In genomic region chr1:18686540-18686939, GRCh38 we compare ENCODE assay signal across 24 cellular contexts. TPM values are rescaled to one million over a fixed set of nuclear protein-coding genes. Genes with fewer than 3 reads are reported as not detected.
A peak's percentile ranks its signal among the peaks of the same experiment; 100 is the strongest.
DNase-seq lines count a peak whose midpoint lies in the region; ATAC-seq and TF ChIP-seq lines count a peak whose summit lies in the region.
"Had no signal": no experiment of that assay in that cellular context is flagged by ENCODE, and none has a peak within 500 bp of the region (broad histone marks: within the 10 kb centered on the region; RNA-seq: fewer than 3 reads in every experiment).

No MANE protein-coding gene starts in this region.

- no peak for TF ChIP-seq CTCF in activated CD8-positive, alpha-beta T cell treated with anti-CD3 and anti-CD28 coated beads for 36 hours (IDR thresholded peaks at IDR 0.05)
- no peak for TF ChIP-seq CTCF in CD8-positive, alpha-beta T cell (IDR thresholded peaks at IDR 0.05)
- no peak for TF ChIP-seq CTCF in osteoblast (IDR thresholded peaks at IDR 0.05; ENCODE audit: extremely low read depth, low read depth, low read length)

- H3K79me2 ChIP-seq in osteoblast (ENCODE audit: insufficient read depth, low read length) = no peaks in the 10 kb centered on the region

- no peak overlapping the region for H2AFZ ChIP-seq in osteoblast (ENCODE audit: low read length)

- no peak overlapping the region for H3K27ac ChIP-seq in CD8-positive, alpha-beta T cell (ENCODE audit: low read depth, low read length)
- no peak overlapping the region for H3K27ac ChIP-seq in osteoblast (ENCODE audit: low read depth, low read length)
- H3K27ac ChIP-seq in caudate nucleus (ENCODE audit: low read depth, low read length) = no peak overlapping the region
- H3K27ac ChIP-seq: BLaER1 had no signal

- DNase-seq in activated CD8-positive, alpha-beta T cell treated with anti-CD3 and anti-CD28 coated beads for 36 hours = no peak
- no peak for DNase-seq in activated CD8-positive, alpha-beta T cell treated with anti-CD3 and anti-CD28 coated beads, Interleukin-2, amount 10 ng/mL, durations not matched to agents 7 days and 5 days
- peak in 1 of 7 experiments; percentile 38 for DNase-seq in CD8-positive, alpha-beta T cell
- DNase-seq in osteoblast (ENCODE audit: insufficient read length, low spot score, missing footprints) = peak; percentile 46
- no peak for DNase-seq in caudate nucleus (lab: John Stamatoyannopoulos, UW)
- DNase-seq: 8988T, ACHN, BE2C, C1 segment of cervical spinal cord, COR-L47, DMS 273 treated with DMSO at 0.1 percent for 48 hours, DMS153, DMS53, DMS79, DND-41, EL, GDM1 had no signal

- H4K20me1 ChIP-seq in osteoblast (ENCODE audit: insufficient read depth, low read length) = no peaks in the 10 kb centered on the region
- H4K20me1 ChIP-seq: BLaER1 had no signal

- no peaks in the 10 kb centered on the region for H3K4me1 Mint-ChIP-seq in activated CD8-positive, alpha-beta T cell treated with anti-CD3 and anti-CD28 coated beads for 36 hours (ENCODE audit: low read depth)
- H3K4me1 Mint-ChIP-seq in activated CD8-positive, alpha-beta T cell treated with anti-CD3 and anti-CD28 coated beads, Interleukin-2, amount 10 ng/mL, durations not matched to agents 7 days and 5 days (ENCODE audit: low read depth) = no peaks in the 10 kb centered on the region
- H3K4me1 Mint-ChIP-seq in CD8-positive, alpha-beta T cell (ENCODE audit: low read depth) = peaks cover 5% of the 10 kb centered on the region
- H3K4me1 Mint-ChIP-seq: CD14-positive monocyte; CD4-positive, CD25-positive, alpha-beta regulatory T cell; CD8-positive, alpha-beta memory T cell had no signal

- no peaks in the 10 kb centered on the region for H3K9me3 Mint-ChIP-seq in activated CD8-positive, alpha-beta T cell treated with anti-CD3 and anti-CD28 coated beads for 36 hours
- H3K9me3 Mint-ChIP-seq in activated CD8-positive, alpha-beta T cell treated with anti-CD3 and anti-CD28 coated beads, Interleukin-2, amount 10 ng/mL, durations not matched to agents 7 days and 5 days (ENCODE audit: insufficient read depth) = no peaks in the 10 kb centered on the region
- no peaks in the 10 kb centered on the region for H3K9me3 Mint-ChIP-seq in CD8-positive, alpha-beta T cell
- H3K9me3 Mint-ChIP-seq: CD14-positive monocyte; CD8-positive, alpha-beta memory T cell had no signal

- no peaks in the 10 kb centered on the region for H3K27me3 ChIP-seq in CD8-positive, alpha-beta T cell (ENCODE audit: insufficient read depth, low read length)
- H3K27me3 ChIP-seq in osteoblast (ENCODE audit: insufficient read depth, low read length) = no peaks in the 10 kb centered on the region
- H3K27me3 ChIP-seq: BE2C, BLaER1 had no signal

- no peaks in the 10 kb centered on the region for H3K36me3 ChIP-seq in CD8-positive, alpha-beta T cell (ENCODE audit: insufficient read depth, low read length)
- no peaks in the 10 kb centered on the region for H3K36me3 ChIP-seq in osteoblast (ENCODE audit: insufficient read depth, low read length)
- H3K36me3 ChIP-seq: BE2C, BLaER1 had no signal

- intact Hi-C loops in activated CD8-positive, alpha-beta T cell treated with anti-CD3 and anti-CD28 coated beads for 36 hours (cut with micrococcal nuclease) = no loop called here
- intact Hi-C loops in CD8-positive, alpha-beta T cell (cut with DNase I, micrococcal nuclease) = no loop called here

- H3K9me3 ChIP-seq in CD8-positive, alpha-beta T cell (ENCODE audit: low read length) = no peaks in the 10 kb centered on the region
- H3K9me3 ChIP-seq in osteoblast (ENCODE audit: low read depth, low read length) = no peaks in the 10 kb centered on the region
- H3K9me3 ChIP-seq: BE2C, BLaER1 had no signal

- no peaks in the 10 kb centered on the region for H3K27me3 Mint-ChIP-seq in activated CD8-positive, alpha-beta T cell treated with anti-CD3 and anti-CD28 coated beads for 36 hours
- peaks cover 2% of the 10 kb centered on the region for H3K27me3 Mint-ChIP-seq in activated CD8-positive, alpha-beta T cell treated with anti-CD3 and anti-CD28 coated beads, Interleukin-2, amount 10 ng/mL, durations not matched to agents 7 days and 5 days (ENCODE audit: low read depth)
- H3K27me3 Mint-ChIP-seq in CD8-positive, alpha-beta T cell (ENCODE audit: low read depth) = peaks cover 14% of the 10 kb centered on the region

- no peaks in the 10 kb centered on the region for H3K4me1 ChIP-seq in CD8-positive, alpha-beta T cell (ENCODE audit: insufficient read depth, low read length)
- H3K4me1 ChIP-seq in osteoblast (ENCODE audit: insufficient read depth, low read length) = no peaks in the 10 kb centered on the region
- H3K4me1 ChIP-seq: BE2C had no signal

- H3K4me2 ChIP-seq in osteoblast (ENCODE audit: insufficient read depth, low read length) = no peak overlapping the region
- H3K4me2 ChIP-seq: BLaER1 had no signal

- CTCF ChIA-PET in activated CD8-positive, alpha-beta T cell treated with anti-CD3 and anti-CD28 coated beads for 36 hours (lab: Charles Lee) = interaction anchor here (7.8 kb wide), 1 partner anchor 88 kb away, joined by 73 read pairs; no protein-coding TSS in a partner anchor
- CTCF ChIA-PET in activated CD8-positive, alpha-beta T cell treated with anti-CD3 and anti-CD28 coated beads, Interleukin-2, amount 10 ng/mL, durations not matched to agents 7 days and 5 days (lab: Charles Lee) = interaction anchor here (2.1 kb wide), 1 partner anchor 89 kb away, joined by 10 read pairs; no protein-coding TSS in a partner anchor
- CTCF ChIA-PET in CD8-positive, alpha-beta T cell (lab: Charles Lee) = interaction anchor here (8.4 kb wide), 1 partner anchor 88 kb away, joined by 64 read pairs; no protein-coding TSS in a partner anchor

- H3K4me3 ChIP-seq in CD8-positive, alpha-beta T cell (ENCODE audit: low read depth, low read length) = no peak overlapping the region
- no peak overlapping the region for H3K4me3 ChIP-seq in osteoblast (ENCODE audit: insufficient read depth, low read length)
- H3K4me3 ChIP-seq: BLaER1, GM12878 had no signal

- peak; percentile 27 for ATAC-seq in activated CD8-positive, alpha-beta T cell treated with anti-CD3 and anti-CD28 coated beads for 36 hours
- no peak for ATAC-seq in activated CD8-positive, alpha-beta T cell treated with anti-CD3 and anti-CD28 coated beads, Interleukin-2, amount 10 ng/mL, durations not matched to agents 7 days and 5 days
- ATAC-seq in CD8-positive, alpha-beta T cell = peak; percentile 65
- ATAC-seq in activated CD4-positive, CD25-positive, alpha-beta regulatory T cell treated with anti-CD3 and anti-CD28 coated beads, Interleukin-2, amount 50 U/mL, for 24 hours = no peak
- ATAC-seq: GM12878 had no signal

- H3K36me3 Mint-ChIP-seq in activated CD8-positive, alpha-beta T cell treated with anti-CD3 and anti-CD28 coated beads for 36 hours (ENCODE audit: low read depth) = no peaks in the 10 kb centered on the region
- no peaks in the 10 kb centered on the region for H3K36me3 Mint-ChIP-seq in activated CD8-positive, alpha-beta T cell treated with anti-CD3 and anti-CD28 coated beads, Interleukin-2, amount 10 ng/mL, durations not matched to agents 7 days and 5 days (ENCODE audit: low read depth)
- H3K36me3 Mint-ChIP-seq in CD8-positive, alpha-beta T cell = no peaks in the 10 kb centered on the region
- H3K36me3 Mint-ChIP-seq: CD14-positive monocyte; CD4-positive, CD25-positive, alpha-beta regulatory T cell; CD8-positive, alpha-beta memory T cell had no signal

- H3K4me3 Mint-ChIP-seq in activated CD8-positive, alpha-beta T cell treated with anti-CD3 and anti-CD28 coated beads for 36 hours = no peak overlapping the region
- H3K4me3 Mint-ChIP-seq in activated CD8-positive, alpha-beta T cell treated with anti-CD3 and anti-CD28 coated beads, Interleukin-2, amount 10 ng/mL, durations not matched to agents 7 days and 5 days = no peak overlapping the region
- H3K4me3 Mint-ChIP-seq in CD8-positive, alpha-beta T cell = no peak overlapping the region
- H3K4me3 Mint-ChIP-seq: CD14-positive monocyte; CD4-positive, CD25-positive, alpha-beta regulatory T cell; CD8-positive, alpha-beta memory T cell had no signal

- POLR2A ChIA-PET in activated CD8-positive, alpha-beta T cell treated with anti-CD3 and anti-CD28 coated beads for 36 hours (lab: Charles Lee) = no interaction called here
- POLR2A ChIA-PET in activated CD8-positive, alpha-beta T cell treated with anti-CD3 and anti-CD28 coated beads, Interleukin-2, amount 10 ng/mL, durations not matched to agents 7 days and 5 days (lab: Charles Lee) = no interaction called here
- POLR2A ChIA-PET in CD8-positive, alpha-beta T cell (lab: Charles Lee) = no interaction called here

- no peak overlapping the region for H3K27ac Mint-ChIP-seq in activated CD8-positive, alpha-beta T cell treated with anti-CD3 and anti-CD28 coated beads for 36 hours
- no peak overlapping the region for H3K27ac Mint-ChIP-seq in activated CD8-positive, alpha-beta T cell treated with anti-CD3 and anti-CD28 coated beads, Interleukin-2, amount 10 ng/mL, durations not matched to agents 7 days and 5 days
- H3K27ac Mint-ChIP-seq in CD8-positive, alpha-beta T cell = no peak overlapping the region
- H3K27ac Mint-ChIP-seq: CD14-positive monocyte had no signal

RNA-seq across cellular contexts. Expression of gene PAX7, which starts 55.9 kb away (rescaled TPM):
- total RNA-seq in activated CD8-positive, alpha-beta T cell treated with anti-CD3 and anti-CD28 coated beads for 36 hours = not detected
- not detected for total RNA-seq in activated CD8-positive, alpha-beta T cell treated with anti-CD3 and anti-CD28 coated beads, Interleukin-2, amount 10 ng/mL, durations not matched to agents 7 days and 5 days
- not detected for total RNA-seq in CD8-positive, alpha-beta T cell
- total RNA-seq in osteoblast = not detected in 2 replicates
- total RNA-seq: CD4-positive, CD25-positive, alpha-beta regulatory T cell; CD8-positive, alpha-beta memory T cell; G401; GM12878 had no signal

Comparison
In these comparisons a context has a peak if more than half of its experiments do, and no peak if none do; other contexts are left out.
1. ATAC-seq: peak in activated CD8-positive, alpha-beta T cell treated with anti-CD3 and anti-CD28 coated beads for 36 hours (single experiment) and CD8-positive, alpha-beta T cell (single experiment); none in activated CD8-positive, alpha-beta T cell treated with anti-CD3 and anti-CD28 coated beads, Interleukin-2, amount 10 ng/mL, durations not matched to agents 7 days and 5 days (single experiment) and activated CD4-positive, CD25-positive, alpha-beta regulatory T cell treated with anti-CD3 and anti-CD28 coated beads, Interleukin-2, amount 50 U/mL, for 24 hours (0 of 2).